30 cellular contexts compared by ENCODE assay signal in genomic region chr7:139583826-139584553, GRCh38.
DNase-seq lines count a peak whose midpoint lies in the region; ATAC-seq, FAIRE-seq and TF ChIP-seq lines count a peak whose summit lies in the region.
"Had no signal": no experiment of that assay in that cellular context is flagged by ENCODE, and none has a peak within 500 bp of the region (broad histone marks: within the 10 kb centered on the region; RNA-seq: fewer than 3 reads in every experiment).

No MANE protein-coding gene starts in this region.

- no peaks in the 10 kb centered on the region for H3K79me2 ChIP-seq in GM12878 (ENCODE audit: control insufficient read depth, insufficient read depth, low read length)
- H3K79me2 ChIP-seq: parathyroid adenoma had no signal

- peak; percentile 54 for DNase-seq in activated CD8-positive, alpha-beta memory T cell treated with anti-CD3 and anti-CD28 coated beads for 24 hours
- DNase-seq in activated CD8-positive, alpha-beta memory T cell treated with anti-CD3 and anti-CD28 coated beads, Interleukin-2, amount 50 U/mL, for 4 hours, result no peak
- DNase-seq in D341Med (ENCODE audit: low spot score) (peak; percentile 15), GM12878 (ENCODE audit: low read depth, low spot score) (no peak), spleen (peak; percentile 61), NCI-H82 treated with DMSO at 0.1 percent for 48 hours (lab: John Stamatoyannopoulos, UW; ENCODE audit: unreplicated experiment) (no peak), WERI-Rb-1 (no peak)
- DNase-seq: 8988T; activated CD4-positive, CD25-positive, alpha-beta regulatory T cell; activated gamma-delta T cell; amniotic stem cell; brain microvascular endothelial cell; DMS153; IMR-90; left ventricle myocardium inferior; naive B cell; NCI-H1048; NCI-H187 treated with DMSO at 0.1 percent for 48 hours; NCI-H524 treated with DMSO at 0.1 percent for 48 hours; PC-9; right cardiac atrium; SHP77; stimulated activated CD4-positive, alpha-beta T cell treated with anti-CD3 and anti-CD28 coated beads, Interleukin-4, amount 100 ng/mL, for 1 hour; SW 1271; T1000 had no signal

- H3K27me3 ChIP-seq in GM12878 (replicated peaks in 1 of 2; ENCODE audit: control insufficient read depth in 2 of 2, insufficient read depth in 2 of 2, low read length in 1 of 2) (no peaks in the 10 kb centered on the region), spleen (replicated peaks in 1 of 7) (no peaks in the 10 kb centered on the region), WERI-Rb-1 (ENCODE audit: insufficient read depth, low read depth, severe bottlenecking) (no peaks in the 10 kb centered on the region)
- H3K27me3 ChIP-seq: brain microvascular endothelial cell had no signal

- 84% methylated on average over 15 of the region's 15 CpGs for WGBS in GM12878 (ENCODE audit: insufficient coverage, insufficient replicate concordance, low lambda C conversion rate, missing lambda C conversion rate)
- WGBS in spleen, 5 donors, result 84 to 92% (median 88%) methylated on average over 15 of the region's 15 CpGs

- intact Hi-C loops in GM12878 (cut with micrococcal nuclease; ENCODE audit: unreplicated experiment), result no loop called here
- intact Hi-C loops in spleen (cut with DNase I; ENCODE audit: low total_unique reads), result no loop called here

- TF ChIP-seq POLR2A in GM12878 (IDR thresholded peaks at IDR 0.05; ENCODE audit: low read depth, low read length), result peak; percentile 12; the same call in 1 of the 2 replicates
- TF ChIP-seq POLR2A in spleen (IDR thresholded peaks at IDR 0.05), result no peak

- no TSS peak for BruUV-seq in GM12878 (replicated peaks; lab: Mats Ljungman, UMichigan)

- H3K4me2 ChIP-seq in GM12878 (ENCODE audit: control insufficient read depth, insufficient read depth), result no peak overlapping the region
- H3K4me2 ChIP-seq: PC-9 had no signal

- H3K4me1 ChIP-seq in GM12878 (ENCODE audit: control insufficient read depth, insufficient read depth, low read length), result no peaks in the 10 kb centered on the region
- H3K4me1 ChIP-seq in spleen, result peaks cover 0 to 13% (median 0%) of the 10 kb centered on the region in 6 donors

- RAD21 ChIA-PET in GM12878 (lab: Charles Lee; ENCODE audit: unreplicated experiment), result no interaction called here

- no peaks in the 10 kb centered on the region for H4K20me1 ChIP-seq in GM12878 (ENCODE audit: control insufficient read depth, insufficient read depth)

- FAIRE-seq in GM12878 (lab: Jason Lieb, UNC), result no peak

- POLR2A ChIA-PET in GM12878 (lab: Charles Lee), result no interaction called here

- no peak overlapping the region for H3K9ac ChIP-seq in GM12878 (ENCODE audit: control insufficient read depth, insufficient read depth, low read length)
- H3K9ac ChIP-seq: parathyroid adenoma had no signal

- H3K27ac ChIP-seq in GM12878 (ENCODE audit: control insufficient read depth, insufficient read depth) (no peak overlapping the region), spleen (no peak overlapping the region), WERI-Rb-1 (no peak overlapping the region)
- H3K27ac ChIP-seq: brain microvascular endothelial cell, left ventricle myocardium inferior, parathyroid adenoma, PC-9, thoracic aorta had no signal

- in situ Hi-C loops in GM12878 (cut with MboI), result no loop called here

- H3K36me3 ChIP-seq in GM12878 (ENCODE audit: control insufficient read depth in 2 of 2, insufficient read depth in 2 of 2, low read length in 1 of 2), result peaks cover 0 to 14% of the 10 kb centered on the region in 2 experiments
- H3K36me3 ChIP-seq in spleen, result peaks cover 0 to 100% (median 73%) of the 10 kb centered on the region in 6 donors
- H3K36me3 ChIP-seq in WERI-Rb-1, result peaks cover 63% of the 10 kb centered on the region

- SMC1A ChIA-PET in GM12878 (lab: Charles Lee; ENCODE audit: uncharacterized antibody, unreplicated experiment), result no interaction called here

- no peak overlapping the region for H2AFZ ChIP-seq in GM12878 (ENCODE audit: control insufficient read depth, low read depth, low read length)
- H2AFZ ChIP-seq: parathyroid adenoma, PC-9 had no signal

- CTCF ChIA-PET in GM12878 (lab: Yijun Ruan, JAX), result interaction anchor here (0.5 to 3.4 kb wide), 3 partner anchors 18 to 251 kb away, joined by 3 to 13 read pairs (median 13); no protein-coding TSS in a partner anchor

- H3K4me3 ChIP-seq in GM12878 (no peak overlapping the region), spleen (no peak overlapping the region), WERI-Rb-1 (ENCODE audit: low read depth, low read length) (no peak overlapping the region)
- H3K4me3 ChIP-seq: left ventricle myocardium inferior, PC-9, thoracic aorta had no signal

- TF ChIP-seq CTCF in GM12878 (IDR thresholded peaks at IDR 0.05 in 2 of 3, conservative IDR thresholded peaks at IDR 0.05 in 1 of 3; ENCODE audit: control insufficient read depth in 2 of 3, extremely low read depth in 1 of 3, insufficient read depth in 1 of 3, low read depth in 3 of 3, low read length in 3 of 3) (no peak), spleen (IDR thresholded peaks at IDR 0.05 in 8 of 11, conservative IDR thresholded peaks at IDR 0.05 in 3 of 11) (no peak), WERI-Rb-1 (IDR thresholded peaks at IDR 0.05; ENCODE audit: low read depth, low read length) (no peak)

- no peak for TF ChIP-seq EP300 in GM12878 (IDR thresholded peaks at IDR 0.05; ENCODE audit: borderline replicate concordance in 1 of 2, control insufficient read depth in 1 of 2, low read depth in 2 of 2, low read length in 2 of 2)

- H3K9me3 ChIP-seq in GM12878 (replicated peaks; ENCODE audit: control insufficient read depth, insufficient read depth, low read length) (no peaks in the 10 kb centered on the region), spleen (no peaks in the 10 kb centered on the region), WERI-Rb-1 (ENCODE audit: severe bottlenecking) (no peaks in the 10 kb centered on the region)
- H3K9me3 ChIP-seq: left ventricle myocardium inferior, thoracic aorta had no signal

- ATAC-seq in GM12878 (no peak), esophagus mucosa (no peak)
- ATAC-seq: CD8-positive, alpha-beta T cell; right cardiac atrium; stimulated activated memory B cell treated with anti-CD40 and anti-IgM and Interleukin-4, amounts not matched to agents 10 μg/mL and 1 μg/mL and 100 μg/mL, for 72 hours had no signal

- no peak for TF ChIP-seq RAD21 in GM12878 (IDR thresholded peaks at IDR 0.05; ENCODE audit: insufficient read depth, low read depth, low read length)

TF ChIP-seq in GM12878, 131 proteins besides CTCF, POLR2A, EP300 and RAD21 (continues in another document):
- no peak for TF ChIP-seq IKZF2 (IDR thresholded peaks at IDR 0.05)
- TF ChIP-seq PML (IDR thresholded peaks at IDR 0.05; ENCODE audit: low read length), result no peak
- no peak for TF ChIP-seq ATF3 (IDR thresholded peaks at IDR 0.05; ENCODE audit: borderline replicate concordance, extremely low read depth, low read depth, low read length)
- no peak for TF ChIP-seq MEF2A (IDR thresholded peaks at IDR 0.05; ENCODE audit: insufficient read depth, low read depth, low read length)
- no peak for TF ChIP-seq NR2C1 (IDR thresholded peaks at IDR 0.05)
- TF ChIP-seq RBBP5 (conservative IDR thresholded peaks at IDR 0.05), result no peak
- no peak for TF ChIP-seq SIX5 (IDR thresholded peaks at IDR 0.05; ENCODE audit: low read depth, low read length, severe bottlenecking)
- TF ChIP-seq MXI1 (IDR thresholded peaks at IDR 0.05; ENCODE audit: low read depth, low read length), result no peak
- TF ChIP-seq IRF3 (IDR thresholded peaks at IDR 0.05), result no peak
- no peak for TF ChIP-seq EGR1 (IDR thresholded peaks at IDR 0.05; ENCODE audit: borderline replicate concordance in 1 of 2, low read depth in 2 of 2, low read length in 2 of 2)
- no peak for TF ChIP-seq ZNF622 (IDR thresholded peaks at IDR 0.05)
- TF ChIP-seq PBX3 (IDR thresholded peaks at IDR 0.05; ENCODE audit: insufficient replicate concordance, low read depth, low read length), result no peak

Comparison
In these comparisons a context has a peak if more than half of its experiments do, and no peak if none do; other contexts are left out.
1. DNase-seq: peak in activated CD8-positive, alpha-beta memory T cell treated with anti-CD3 and anti-CD28 coated beads for 24 hours (single experiment), D341Med (single experiment) and spleen (single experiment); none in activated CD8-positive, alpha-beta memory T cell treated with anti-CD3 and anti-CD28 coated beads, Interleukin-2, amount 50 U/mL, for 4 hours (single experiment), GM12878 (single experiment), NCI-H82 treated with DMSO at 0.1 percent for 48 hours (single experiment) and WERI-Rb-1 (single experiment).